8 cellular contexts compared by ENCODE assay signal in the genomic region with DNA sequence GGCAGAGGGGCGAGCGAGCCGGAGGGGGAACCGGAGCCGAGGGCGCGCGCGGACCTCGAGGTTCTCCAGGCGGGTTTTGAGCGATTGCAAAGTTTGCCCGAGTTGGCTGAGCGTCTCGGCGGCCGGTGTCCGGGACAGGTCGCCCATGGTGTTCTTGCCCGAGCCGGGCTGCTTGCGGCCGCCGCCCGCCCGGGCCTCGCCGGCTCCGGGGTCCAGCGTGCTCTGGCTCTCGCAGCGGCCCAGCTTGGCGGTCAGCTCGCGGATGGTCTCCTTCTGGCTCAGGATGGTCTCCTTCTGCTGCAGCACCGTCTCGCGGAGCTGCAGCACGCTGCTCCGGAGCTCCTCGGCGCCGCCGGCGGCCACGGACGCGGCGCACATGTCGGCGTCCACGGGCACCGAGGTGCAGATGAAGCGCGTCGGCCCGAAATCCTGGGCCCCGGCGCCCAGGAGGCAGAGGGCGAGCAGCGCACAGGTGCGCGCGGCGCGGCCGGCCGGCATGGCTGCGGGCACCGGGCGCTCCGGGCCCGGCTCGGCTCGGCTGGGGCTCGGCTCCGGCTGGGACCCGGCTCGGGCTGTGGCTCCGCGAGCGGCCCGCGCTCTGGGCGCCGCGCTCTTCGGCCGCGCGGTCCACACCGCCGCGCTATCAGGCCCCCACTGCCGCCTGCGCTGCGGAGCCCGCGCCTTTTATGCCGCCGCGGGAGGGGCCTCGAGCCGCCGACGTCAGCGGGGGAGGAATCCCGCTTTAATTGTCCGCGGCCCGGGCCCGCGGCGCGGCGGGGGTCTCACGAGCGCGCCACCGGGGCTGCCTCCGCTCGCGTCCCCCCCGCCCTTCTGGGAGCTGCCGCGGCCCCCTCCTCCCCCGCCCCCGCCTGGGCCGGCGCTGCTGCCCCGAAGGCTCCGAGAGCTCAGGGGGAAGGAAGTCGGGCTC. TPM values are rescaled to one million over a fixed set of nuclear protein-coding genes. Genes with fewer than 3 reads are reported as not detected.
DNase-seq lines count a peak whose midpoint lies in the region; ATAC-seq and TF ChIP-seq lines count a peak whose summit lies in the region.

A gene with protein sequence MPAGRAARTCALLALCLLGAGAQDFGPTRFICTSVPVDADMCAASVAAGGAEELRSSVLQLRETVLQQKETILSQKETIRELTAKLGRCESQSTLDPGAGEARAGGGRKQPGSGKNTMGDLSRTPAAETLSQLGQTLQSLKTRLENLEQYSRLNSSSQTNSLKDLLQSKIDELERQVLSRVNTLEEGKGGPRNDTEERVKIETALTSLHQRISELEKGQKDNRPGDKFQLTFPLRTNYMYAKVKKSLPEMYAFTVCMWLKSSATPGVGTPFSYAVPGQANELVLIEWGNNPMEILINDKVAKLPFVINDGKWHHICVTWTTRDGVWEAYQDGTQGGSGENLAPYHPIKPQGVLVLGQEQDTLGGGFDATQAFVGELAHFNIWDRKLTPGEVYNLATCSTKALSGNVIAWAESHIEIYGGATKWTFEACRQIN (minus strand): TSS at position 659 of the 928 bp plus-strand sequence. CDS start 161 bp downstream, at position 498.

- peak within 1 kb of the TSS in 1 of 3 donors; percentile 57 for H3K9ac ChIP-seq in skeletal muscle tissue (ENCODE audit: low read depth in 1 of 3, low read length in 3 of 3)

- peaks cover 54% of the 10 kb centered on the region for H3K27me3 Mint-ChIP-seq in HFFc6 (ENCODE audit: insufficient read depth)
- H3K27me3 Mint-ChIP-seq in activated B cell treated with CpG ODN at 0.5 μM for 24 hours: peaks cover 61% of the 10 kb centered on the region

- CTCF ChIA-PET in activated B cell treated with CpG ODN at 0.5 μM for 24 hours (lab: Charles Lee): no interaction called here

- TF ChIP-seq CTCF in HFFc6 (IDR thresholded peaks at IDR 0.05) (no peak), activated B cell treated with CpG ODN at 0.5 μM for 24 hours (IDR thresholded peaks at IDR 0.05) (no peak), heart right ventricle (IDR thresholded peaks at IDR 0.05) (no peak), BE2C (IDR thresholded peaks at IDR 0.05; ENCODE audit: low read depth, low read length) (no peak)

- DNase-seq in ACHN (peak; percentile 24), HFFc6 (no peak), activated B cell treated with CpG ODN at 0.5 μM for 24 hours (peak; percentile 26), heart right ventricle (no peak), BE2C (no peak), amniotic stem cell (lab: John Stamatoyannopoulos, UW) (no peak), SIG-M5 (lab: John Stamatoyannopoulos, UW) (no peak)

- H3K36me3 Mint-ChIP-seq in HFFc6 (ENCODE audit: low read depth) (no peaks in the 10 kb centered on the region), activated B cell treated with CpG ODN at 0.5 μM for 24 hours (ENCODE audit: low read depth) (no peaks in the 10 kb centered on the region)

- in situ Hi-C loops in ACHN (cut with HindIII; ENCODE audit: low pct_ligation_motif_present, low pct_unique_long_range_greater_than_20kb, low sequenced_read_pairs): no loop called here

- H3K27ac Mint-ChIP-seq in HFFc6 (no peak within 1 kb of the TSS), activated B cell treated with CpG ODN at 0.5 μM for 24 hours (no peak within 1 kb of the TSS)

- H3K27ac ChIP-seq in heart right ventricle (no peak within 1 kb of the TSS), skeletal muscle tissue (ENCODE audit: low read depth, low read length) (no peak within 1 kb of the TSS)

- H3K27me3 ChIP-seq in heart right ventricle (peaks cover 48 to 100% (median 98%) of the 10 kb centered on the region in 7 donors), skeletal muscle tissue (ENCODE audit: control insufficient read depth in 3 of 3, insufficient read depth in 3 of 3, low read length in 3 of 3) (peaks cover 74 to 89% (median 86%) of the 10 kb centered on the region in 3 donors), BE2C (peaks cover 83% of the 10 kb centered on the region)

- peak; percentile 19 for ATAC-seq in activated B cell treated with CpG ODN at 0.5 μM for 24 hours (ENCODE audit: low read depth)
- ATAC-seq in heart right ventricle: peak in 2 of 8 donors; percentile 20 to 35

- H3K4me3 Mint-ChIP-seq in HFFc6: peak within 1 kb of the TSS; percentile 32; the same call in 1 of the 2 replicates
- H3K4me3 Mint-ChIP-seq in activated B cell treated with CpG ODN at 0.5 μM for 24 hours: peak within 1 kb of the TSS; percentile 71

- H3K9me3 Mint-ChIP-seq in HFFc6: no peaks in the 10 kb centered on the region
- H3K9me3 Mint-ChIP-seq in activated B cell treated with CpG ODN at 0.5 μM for 24 hours: no peaks in the 10 kb centered on the region

- intact Hi-C loops in activated B cell treated with CpG ODN at 0.5 μM for 24 hours (cut with micrococcal nuclease): loop anchor here (1.0 kb wide), 1 partner anchor 22 kb away; no protein-coding TSS in a partner anchor
- intact Hi-C loops in heart right ventricle (cut with DNase I): no loop called here

- H3K36me3 ChIP-seq in heart right ventricle (no peaks in the 10 kb centered on the region), skeletal muscle tissue (ENCODE audit: control insufficient read depth in 3 of 3, insufficient read depth in 3 of 3, low read length in 3 of 3) (no peaks in the 10 kb centered on the region), BE2C (no peaks in the 10 kb centered on the region)

- 1% methylated on average over 101 to 133 of the region's 133 CpGs for WGBS in heart right ventricle, 2 donors

- POLR2A ChIA-PET in activated B cell treated with CpG ODN at 0.5 μM for 24 hours (lab: Charles Lee): interaction anchor here (3.1 kb wide), 1 partner anchor 22 kb away, joined by 12 read pairs; no protein-coding TSS in a partner anchor

- H3K4me1 Mint-ChIP-seq in HFFc6 (ENCODE audit: low read depth) (peaks cover 12% of the 10 kb centered on the region), activated B cell treated with CpG ODN at 0.5 μM for 24 hours (peaks cover 28% of the 10 kb centered on the region)

- H3K4me3 ChIP-seq in heart right ventricle (peak within 1 kb of the TSS; percentile 14 to 46 (median 30)), skeletal muscle tissue (ENCODE audit: low read length in 3 of 3) (peak within 1 kb of the TSS in 2 of 3 donors; percentile 35 to 36), BE2C (ENCODE audit: low read depth, low read length) (no peak within 1 kb of the TSS)

- peaks cover 7 to 44% (median 34%) of the 10 kb centered on the region in 9 donors for H3K4me1 ChIP-seq in heart right ventricle
- peaks cover 22 to 31% (median 24%) of the 10 kb centered on the region in 3 donors for H3K4me1 ChIP-seq in skeletal muscle tissue (ENCODE audit: control insufficient read depth in 3 of 3, insufficient read depth in 3 of 3, low read length in 3 of 3)
- H3K4me1 ChIP-seq in BE2C: no peaks in the 10 kb centered on the region

- no peaks in the 10 kb centered on the region for H3K9me3 ChIP-seq in heart right ventricle
- H3K9me3 ChIP-seq in skeletal muscle tissue (ENCODE audit: control insufficient read depth in 3 of 3, low read length in 3 of 3): no peaks in the 10 kb centered on the region
- no peaks in the 10 kb centered on the region for H3K9me3 ChIP-seq in BE2C

RNA-seq across cellular contexts. Expression of the gene that starts here (rescaled TPM):
- 1 to 10 TPM in 4 of 6 experiments, under 1 TPM in 2; 0.26 to 2.9 (median 2.6) TPM for total RNA-seq in HFFc6 (2021; fragmentation: NEBNext Ultra II Directional; extraction: Animal tissue kit (Norgen Biotek cat#: 25700))
- total RNA-seq in activated B cell treated with CpG ODN at 0.5 μM for 24 hours (0.20 and 0.22 TPM in 2 replicates), heart right ventricle (not detected), skeletal muscle tissue (1.0 TPM)
- under 1 TPM in 1 of 2 donors, not detected in 1; 0.03 TPM for polyA plus RNA-seq in heart right ventricle
- polyA plus RNA-seq in BE2C (2012; ENCODE audit: insufficient read depth, insufficient read length, low read depth): 0.28 TPM

Comparison
In these comparisons a context has a peak if more than half of its experiments do, and no peak if none do; other contexts are left out.
1. Peak in DNase-seq and ATAC-seq in activated B cell treated with CpG ODN at 0.5 μM for 24 hours; RNA of the gene not detected or under 1 TPM.